ENCODE assay signal across 1 cellular context in the genomic region with DNA sequence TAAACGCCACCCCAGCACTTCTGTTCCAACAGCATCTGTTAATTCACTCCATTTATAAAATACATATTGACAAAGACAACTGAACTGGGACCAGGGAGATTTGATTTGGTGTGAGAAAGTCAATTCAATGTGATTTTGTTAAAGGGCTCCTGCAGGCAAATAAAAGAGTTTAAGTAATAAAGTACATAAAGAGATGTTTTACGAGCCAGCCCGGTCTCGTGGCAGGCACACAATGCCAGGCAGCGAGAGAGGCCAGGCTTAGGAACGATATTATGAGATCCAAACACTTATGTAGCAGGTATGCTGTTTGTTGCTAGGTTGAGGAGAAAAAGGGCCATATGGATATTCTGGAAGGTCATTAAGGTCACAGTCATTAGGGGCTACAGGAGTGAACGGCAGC.
TF ChIP-seq lines count a peak whose summit lies in the region.

No MANE protein-coding gene starts in this region.

TF ChIP-seq in GM23338, 12 proteins besides CTCF, POLR2A, EP300 and RAD21 (continued from another document):
- TF ChIP-seq, protein P1, sequence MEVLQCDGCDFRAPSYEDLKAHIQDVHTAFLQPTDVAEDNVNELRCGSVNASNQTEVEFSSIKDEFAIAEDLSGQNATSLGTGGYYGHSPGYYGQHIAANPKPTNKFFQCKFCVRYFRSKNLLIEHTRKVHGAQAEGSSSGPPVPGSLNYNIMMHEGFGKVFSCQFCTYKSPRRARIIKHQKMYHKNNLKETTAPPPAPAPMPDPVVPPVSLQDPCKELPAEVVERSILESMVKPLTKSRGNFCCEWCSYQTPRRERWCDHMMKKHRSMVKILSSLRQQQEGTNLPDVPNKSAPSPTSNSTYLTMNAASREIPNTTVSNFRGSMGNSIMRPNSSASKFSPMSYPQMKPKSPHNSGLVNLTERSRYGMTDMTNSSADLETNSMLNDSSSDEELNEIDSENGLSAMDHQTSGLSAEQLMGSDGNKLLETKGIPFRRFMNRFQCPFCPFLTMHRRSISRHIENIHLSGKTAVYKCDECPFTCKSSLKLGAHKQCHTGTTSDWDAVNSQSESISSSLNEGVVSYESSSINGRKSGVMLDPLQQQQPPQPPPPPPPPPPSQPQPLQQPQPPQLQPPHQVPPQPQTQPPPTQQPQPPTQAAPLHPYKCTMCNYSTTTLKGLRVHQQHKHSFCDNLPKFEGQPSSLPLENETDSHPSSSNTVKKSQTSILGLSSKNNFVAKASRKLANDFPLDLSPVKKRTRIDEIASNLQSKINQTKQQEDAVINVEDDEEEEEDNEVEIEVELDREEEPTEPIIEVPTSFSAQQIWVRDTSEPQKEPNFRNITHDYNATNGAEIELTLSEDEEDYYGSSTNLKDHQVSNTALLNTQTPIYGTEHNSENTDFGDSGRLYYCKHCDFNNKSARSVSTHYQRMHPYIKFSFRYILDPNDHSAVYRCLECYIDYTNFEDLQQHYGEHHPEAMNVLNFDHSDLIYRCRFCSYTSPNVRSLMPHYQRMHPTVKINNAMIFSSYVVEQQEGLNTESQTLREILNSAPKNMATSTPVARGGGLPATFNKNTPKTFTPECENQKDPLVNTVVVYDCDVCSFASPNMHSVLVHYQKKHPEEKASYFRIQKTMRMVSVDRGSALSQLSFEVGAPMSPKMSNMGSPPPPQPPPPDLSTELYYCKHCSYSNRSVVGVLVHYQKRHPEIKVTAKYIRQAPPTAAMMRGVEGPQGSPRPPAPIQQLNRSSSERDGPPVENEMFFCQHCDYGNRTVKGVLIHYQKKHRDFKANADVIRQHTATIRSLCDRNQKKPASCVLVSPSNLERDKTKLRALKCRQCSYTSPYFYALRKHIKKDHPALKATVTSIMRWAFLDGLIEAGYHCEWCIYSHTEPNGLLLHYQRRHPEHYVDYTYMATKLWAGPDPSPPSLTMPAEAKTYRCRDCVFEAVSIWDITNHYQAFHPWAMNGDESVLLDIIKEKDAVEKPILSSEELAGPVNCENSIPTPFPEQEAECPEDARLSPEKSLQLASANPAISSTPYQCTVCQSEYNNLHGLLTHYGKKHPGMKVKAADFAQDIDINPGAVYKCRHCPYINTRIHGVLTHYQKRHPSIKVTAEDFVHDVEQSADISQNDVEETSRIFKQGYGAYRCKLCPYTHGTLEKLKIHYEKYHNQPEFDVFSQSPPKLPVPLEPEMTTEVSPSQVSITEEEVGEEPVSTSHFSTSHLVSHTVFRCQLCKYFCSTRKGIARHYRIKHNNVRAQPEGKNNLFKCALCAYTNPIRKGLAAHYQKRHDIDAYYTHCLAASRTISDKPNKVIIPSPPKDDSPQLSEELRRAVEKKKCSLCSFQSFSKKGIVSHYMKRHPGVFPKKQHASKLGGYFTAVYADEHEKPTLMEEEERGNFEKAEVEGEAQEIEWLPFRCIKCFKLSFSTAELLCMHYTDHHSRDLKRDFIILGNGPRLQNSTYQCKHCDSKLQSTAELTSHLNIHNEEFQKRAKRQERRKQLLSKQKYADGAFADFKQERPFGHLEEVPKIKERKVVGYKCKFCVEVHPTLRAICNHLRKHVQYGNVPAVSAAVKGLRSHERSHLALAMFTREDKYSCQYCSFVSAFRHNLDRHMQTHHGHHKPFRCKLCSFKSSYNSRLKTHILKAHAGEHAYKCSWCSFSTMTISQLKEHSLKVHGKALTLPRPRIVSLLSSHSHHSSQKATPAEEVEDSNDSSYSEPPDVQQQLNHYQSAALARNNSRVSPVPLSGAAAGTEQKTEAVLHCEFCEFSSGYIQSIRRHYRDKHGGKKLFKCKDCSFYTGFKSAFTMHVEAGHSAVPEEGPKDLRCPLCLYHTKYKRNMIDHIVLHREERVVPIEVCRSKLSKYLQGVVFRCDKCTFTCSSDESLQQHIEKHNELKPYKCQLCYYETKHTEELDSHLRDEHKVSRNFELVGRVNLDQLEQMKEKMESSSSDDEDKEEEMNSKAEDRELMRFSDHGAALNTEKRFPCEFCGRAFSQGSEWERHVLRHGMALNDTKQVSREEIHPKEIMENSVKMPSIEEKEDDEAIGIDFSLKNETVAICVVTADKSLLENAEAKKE (CRISPR knock-in tag; IDR thresholded peaks at IDR 0.05) = no peak
- TF ChIP-seq JUNB (IDR thresholded peaks at IDR 0.05; ENCODE audit: unreplicated experiment) (no peak), NANOG (IDR thresholded peaks at IDR 0.05; ENCODE audit: borderline replicate concordance) (no peak)
